ENCODE assay signal across 23 cellular contexts in the genomic region with DNA sequence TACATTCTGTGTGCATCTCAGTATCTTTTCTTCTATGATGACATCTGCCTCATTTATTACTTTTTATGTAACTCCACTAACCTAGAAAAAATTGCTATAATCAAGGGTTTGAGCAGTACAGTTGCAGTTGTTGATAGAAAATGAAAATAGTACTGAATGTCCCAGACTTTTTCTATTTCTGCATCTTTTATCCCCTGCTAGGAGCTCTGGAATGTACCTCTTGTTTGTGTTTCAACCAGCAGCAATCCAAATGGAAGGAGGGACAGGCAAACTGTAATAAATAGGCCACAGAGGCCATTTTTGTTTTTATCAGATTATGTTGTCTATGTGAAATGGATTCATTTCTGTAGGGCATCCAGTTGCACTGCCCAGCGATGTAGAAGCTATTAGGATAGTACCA.
"Had no signal": no experiment of that assay in that cellular context is flagged by ENCODE, and none has a peak within 500 bp of the region (broad histone marks: within the 10 kb centered on the region; RNA-seq: fewer than 3 reads in every experiment).

No MANE protein-coding gene starts in this region.

- DNase-seq: islet precursor cell; left ventricle myocardium inferior; naive thymus-derived CD4-positive, alpha-beta T cell; ovary; right lobe of liver; stimulated activated CD4-positive, alpha-beta T cell treated with anti-CD3 and anti-CD28 coated beads, Interleukin-12 subunit alpha, Interleukin-12 subunit beta, amount 100 ng/mL, for 4 hours; stimulated activated CD4-positive, alpha-beta T cell treated with anti-CD3 and anti-CD28 coated beads, Interleukin-15, amount 100 ng/mL, for 24 hours; stimulated activated CD4-positive, alpha-beta T cell treated with anti-CD3 and anti-CD28 coated beads, Interleukin-2, amount 100 ng/mL, for 24 hours; stimulated activated CD4-positive, alpha-beta T cell treated with anti-CD3 and anti-CD28 coated beads, Interleukin-4, amount 100 ng/mL, for 1 hour; stimulated activated naive B cell treated with anti-CD40 and anti-IgM and Interleukin-4, amounts not matched to agents 10 μg/mL and 1 μg/mL and 100 μg/mL, for 72 hours; stimulated activated naive CD8-positive, alpha-beta T cell treated with anti-CD3 and anti-CD28 coated beads, Interleukin-15, Interleukin-2, amounts not matched to agents 100 U/mL and 50 U/mL, for 24 hours; stomach; testis; thyroid gland; transverse colon; upper lobe of left lung had no signal

- ATAC-seq: naive thymus-derived CD4-positive, alpha-beta T cell; natural killer cell treated with Interleukin-12 subunit alpha and Interleukin-12 subunit beta and Interleukin-15 and Interleukin-18, amount 100 ng/mL, for 72 hours; right lobe of liver; stimulated activated naive B cell treated with anti-CD40 and anti-IgM and Interleukin-4, amounts not matched to agents 10 μg/mL and 1 μg/mL and 100 μg/mL, for 72 hours; stimulated activated naive CD8-positive, alpha-beta T cell treated with anti-CD3 and anti-CD28 coated beads, Interleukin-15, Interleukin-2, amounts not matched to agents 100 U/mL and 50 U/mL, for 24 hours had no signal

- H3K27me3 Mint-ChIP-seq: progenitor cell of endocrine pancreas; stimulated activated naive B cell treated with anti-CD40 and anti-IgM and Interleukin-4, amounts not matched to agents 10 μg/mL and 1 μg/mL and 100 μg/mL, for 72 hours had no signal

- H3K36me3 ChIP-seq: left ventricle myocardium inferior, ovary, right atrium auricular region, right lobe of liver, stomach, thyroid gland, transverse colon, upper lobe of left lung, vagina had no signal

- H3K4me3 Mint-ChIP-seq: mesothelial cell of epicardium; naive thymus-derived CD4-positive, alpha-beta T cell; natural killer cell treated with Interleukin-12 subunit alpha and Interleukin-12 subunit beta and Interleukin-15 and Interleukin-18, amount 100 ng/mL, for 72 hours; stimulated activated naive B cell treated with anti-CD40 and anti-IgM and Interleukin-4, amounts not matched to agents 10 μg/mL and 1 μg/mL and 100 μg/mL, for 72 hours had no signal

- H3K9me3 ChIP-seq: left ventricle myocardium inferior, ovary, right atrium auricular region, right lobe of liver, stomach, testis, thyroid gland, transverse colon, upper lobe of left lung, vagina had no signal

- H3K4me3 ChIP-seq: left ventricle myocardium inferior, lung, ovary, right atrium auricular region, right lobe of liver, skin epidermis, stomach, testis, thyroid gland, transverse colon, upper lobe of left lung, vagina had no signal

- H3K27ac Mint-ChIP-seq: mesothelial cell of epicardium; naive thymus-derived CD4-positive, alpha-beta T cell; natural killer cell treated with Interleukin-12 subunit alpha and Interleukin-12 subunit beta and Interleukin-15 and Interleukin-18, amount 100 ng/mL, for 72 hours; progenitor cell of endocrine pancreas had no signal

- H3K4me1 ChIP-seq: left ventricle myocardium inferior, right atrium auricular region, right lobe of liver, stomach, thyroid gland, transverse colon, upper lobe of left lung, vagina had no signal

- H3K4me1 Mint-ChIP-seq: mesothelial cell of epicardium had no signal

- H3K36me3 Mint-ChIP-seq: mesothelial cell of epicardium; naive thymus-derived CD4-positive, alpha-beta T cell; natural killer cell treated with Interleukin-12 subunit alpha and Interleukin-12 subunit beta and Interleukin-15 and Interleukin-18, amount 100 ng/mL, for 72 hours had no signal

- H3K27me3 ChIP-seq: ovary, right atrium auricular region, right lobe of liver, stomach, testis, thyroid gland, transverse colon, upper lobe of left lung, vagina had no signal
